9 cellular contexts compared by ENCODE assay signal in the genomic region with DNA sequence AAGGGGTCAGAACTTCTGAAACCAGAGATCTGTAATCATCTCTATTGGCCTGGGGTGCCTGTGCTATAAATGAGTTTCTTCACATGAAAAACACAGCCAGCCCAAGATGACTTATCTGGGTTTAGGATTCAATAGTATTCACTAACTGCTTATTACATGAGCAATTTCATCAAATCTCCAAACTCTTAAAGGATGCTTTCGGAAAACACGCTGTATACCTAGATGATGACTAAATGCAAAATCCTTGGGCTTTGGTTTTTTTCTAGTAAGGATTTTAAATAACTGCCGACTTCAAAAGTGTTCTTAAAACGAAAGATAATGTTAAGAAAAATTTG. TPM values are rescaled to one million over a fixed set of nuclear protein-coding genes. Genes with fewer than 3 reads are reported as not detected.
DNase-seq lines count a peak whose midpoint lies in the region; ATAC-seq, FAIRE-seq and TF ChIP-seq lines count a peak whose summit lies in the region.
"Had no signal": no experiment of that assay in that cellular context is flagged by ENCODE, and none has a peak within 500 bp of the region (broad histone marks: within the 10 kb centered on the region; RNA-seq: fewer than 3 reads in every experiment).

No MANE protein-coding gene starts in this region.

- H3K27me3 ChIP-seq in adrenal gland (no peaks in the 10 kb centered on the region), HepG2 (ENCODE audit: control insufficient read depth in 1 of 2, insufficient read depth in 2 of 2, low read length in 2 of 2) (no peaks in the 10 kb centered on the region), tibial artery (no peaks in the 10 kb centered on the region)

- no peak for TF ChIP-seq EP300 in HepG2 (IDR thresholded peaks at IDR 0.05; ENCODE audit: low read depth in 2 of 2, low read length in 2 of 2)
- no peak for TF ChIP-seq EP300 in HepG2 (CRISPR knock-in tag; IDR thresholded peaks at IDR 0.05; ENCODE audit: borderline replicate concordance)

- intact Hi-C loops in adrenal gland (cut with DNase I) (no loop called here), HepG2 (cut with micrococcal nuclease; ENCODE audit: unreplicated experiment) (no loop called here), tibial artery (cut with DNase I; ENCODE audit: low total_unique reads) (loop anchor here (5.0 kb wide), 1 partner anchor 34 kb away; the partner anchor contains the start of genes LSM3 and XPC)

- WGBS in adrenal gland, 4 donors: 49 to 67% (median 57%) methylated on average over 4 of the region's 4 CpGs
- WGBS in HepG2 (ENCODE audit: low lambda C conversion rate): 96% methylated on average over 4 of the region's 4 CpGs

- H4K20me1 ChIP-seq in HepG2 (ENCODE audit: insufficient read depth, low read length): no peaks in the 10 kb centered on the region; the same call in 1 of the 2 replicates

- peak overlapping the region in 4 of 5 donors; percentile 32 to 91 (median 70) for H3K27ac ChIP-seq in adrenal gland
- H3K27ac ChIP-seq in HepG2 (ENCODE audit: extremely low read length, insufficient read depth, low read length): peak overlapping the region; percentile 96
- H3K27ac ChIP-seq in tibial artery: peak overlapping the region; percentile 87 to 88

- peaks cover 30 to 42% of the 10 kb centered on the region in 2 donors for H3K4me1 ChIP-seq in adrenal gland (replicated peaks in 1 of 2)
- peaks cover 20% of the 10 kb centered on the region for H3K4me1 ChIP-seq in HepG2 (ENCODE audit: insufficient read depth, low read length)
- peaks cover 0 to 90% (median 71%) of the 10 kb centered on the region in 4 donors for H3K4me1 ChIP-seq in tibial artery

- H3K9ac ChIP-seq in HepG2 (ENCODE audit: insufficient read depth, low read depth, low read length): no peak overlapping the region

- no TSS peak for BruUV-seq in HepG2 (replicated peaks; lab: Mats Ljungman, UMichigan)

- H3K9me3 ChIP-seq in adrenal gland (replicated peaks in 1 of 3): no peaks in the 10 kb centered on the region
- no peaks in the 10 kb centered on the region for H3K9me3 ChIP-seq in HepG2 (ENCODE audit: low read length)
- no peaks in the 10 kb centered on the region for H3K9me3 ChIP-seq in tibial artery

- no peak overlapping the region for H3K4me3 ChIP-seq in adrenal gland
- no peak overlapping the region for H3K4me3 ChIP-seq in HepG2 (replicated peaks in 1 of 3; ENCODE audit: insufficient read depth in 1 of 3, low read depth in 2 of 3, low read length in 3 of 3)
- H3K4me3 ChIP-seq in tibial artery: no peak overlapping the region

- ATAC-seq in activated T-cell treated with anti-CD3 and anti-CD28 coated beads, Interleukin-2, amount 50 U/mL, for 72 hours (replicated peaks in 1 of 2): peak in 1 of 2 donors; percentile 1
- no peak for ATAC-seq in HepG2

- peaks cover 6 to 11% of the 10 kb centered on the region in 2 donors for H3K36me3 Mint-ChIP-seq in activated T-cell treated with anti-CD3 and anti-CD28 coated beads, Interleukin-2, amount 50 U/mL, for 72 hours (ENCODE audit: insufficient read depth in 2 of 2)

- DNase-seq in activated T-cell treated with anti-CD3 and anti-CD28 coated beads, Interleukin-2, amount 50 U/mL, for 72 hours: no peak
- DNase-seq in activated T-cell treated with anti-CD3 and anti-CD28 coated beads for 4 hours: no peak
- DNase-seq in adrenal gland: peak in 1 of 7 donors; percentile 14
- no peak for DNase-seq in HepG2 (ENCODE audit: low spot score)
- DNase-seq in tibial artery: no peak
- DNase-seq in SW 1271 (lab: John Stamatoyannopoulos, UW): no peak
- DNase-seq in DMS79 treated with DMSO at 0.1 percent for 48 hours (lab: John Stamatoyannopoulos, UW): no peak
- DNase-seq in GM19238 (ENCODE audit: insufficient read length, low spot score): no peak
- DNase-seq: NK-92 treated with Interleukin-12 subunit alpha and Interleukin-12 subunit beta, amount 100 ng/mL, for 24 hours had no signal

- H3K9me3 Mint-ChIP-seq in activated T-cell treated with anti-CD3 and anti-CD28 coated beads, Interleukin-2, amount 50 U/mL, for 72 hours: no peaks in the 10 kb centered on the region

- POLR2A ChIA-PET in HepG2 (lab: Yijun Ruan, JAX): interaction anchor here (1.0 to 4.4 kb wide), 2 partner anchors 18 to 35 kb away, joined by 3 to 21 read pairs; partner anchors contain the start of genes LSM3 and XPC

- CTCF ChIA-PET in HepG2 (lab: Yijun Ruan, JAX; ENCODE audit: low intra/inter-chr PET ratio, low total read pairs): no interaction called here

- no peak for TF ChIP-seq POLR2A in adrenal gland (IDR thresholded peaks at IDR 0.05)
- TF ChIP-seq POLR2A in HepG2 (IDR thresholded peaks at IDR 0.05; ENCODE audit: insufficient read depth in 1 of 2, low read depth in 2 of 2, low read length in 2 of 2): no peak

- H3K27me3 Mint-ChIP-seq in activated T-cell treated with anti-CD3 and anti-CD28 coated beads, Interleukin-2, amount 50 U/mL, for 72 hours (ENCODE audit: low read depth): no peaks in the 10 kb centered on the region

- no peaks in the 10 kb centered on the region for H3K79me2 ChIP-seq in HepG2 (ENCODE audit: insufficient read depth, low read length)

- peak overlapping the region; percentile 94 for H3K27ac Mint-ChIP-seq in activated T-cell treated with anti-CD3 and anti-CD28 coated beads, Interleukin-2, amount 50 U/mL, for 72 hours

- no peak for FAIRE-seq in HepG2 (lab: Jason Lieb, UNC)

- H3K4me2 ChIP-seq in HepG2 (ENCODE audit: low read depth, low read length): no peak overlapping the region

- peaks cover 57% of the 10 kb centered on the region for H3K4me1 Mint-ChIP-seq in activated T-cell treated with anti-CD3 and anti-CD28 coated beads, Interleukin-2, amount 50 U/mL, for 72 hours (ENCODE audit: low read depth)

- TF ChIP-seq CTCF in adrenal gland (IDR thresholded peaks at IDR 0.05) (no peak), HepG2 (CRISPR knock-in tag; IDR thresholded peaks at IDR 0.05) (no peak), tibial artery (IDR thresholded peaks at IDR 0.05) (no peak)

- TF ChIP-seq RAD21 in HepG2 (CRISPR knock-in tag; IDR thresholded peaks at IDR 0.05): no peak

- H3K36me3 ChIP-seq in adrenal gland (replicated peaks in 1 of 2) (peaks cover 0 to 66% of the 10 kb centered on the region in 2 donors), HepG2 (replicated peaks in 1 of 2; ENCODE audit: control insufficient read depth in 1 of 2, insufficient read depth in 2 of 2, low read length in 2 of 2) (peaks cover 17 to 53% of the 10 kb centered on the region in 2 experiments; a peak in 4 of 5 replicates), tibial artery (peaks cover 38 to 70% (median 61%) of the 10 kb centered on the region in 3 donors)

- in situ Hi-C loops in HepG2 (cut with HindIII; ENCODE audit: extremely low pct_ligation_motif_present, low pct_unique_long_range_greater_than_20kb): no loop called here

- H2AFZ ChIP-seq in HepG2 (ENCODE audit: low read length): no peak overlapping the region

- H3K4me3 Mint-ChIP-seq in activated T-cell treated with anti-CD3 and anti-CD28 coated beads, Interleukin-2, amount 50 U/mL, for 72 hours: peak overlapping the region; percentile 33 to 62

RNA-seq across cellular contexts. Expression of gene TMEM43, which starts 18.4 kb away (rescaled TPM):
- total RNA-seq in activated T-cell treated with anti-CD3 and anti-CD28 coated beads, Interleukin-2, amount 50 U/mL, for 72 hours: 10 to 100 TPM; 38.4 to 39.9 TPM
- 10 to 100 TPM; 52.4 to 79.1 (median 59.1) TPM for total RNA-seq in adrenal gland
- polyA plus RNA-seq in adrenal gland: 10 to 100 TPM; 40.0 to 50.4 (median 41.5) TPM
- 25.9 and 50.5 TPM in 2 replicates for total RNA-seq in HepG2 (2016; rRNA removed; fragmentation: Illumina TruSeq; extraction: Trizol)
- total RNA-seq in HepG2 (2016; cell fraction: cytosol; rRNA removed; fragmentation: Illumina TruSeq; extraction: Trizol; ENCODE audit: low read depth): 3.9 and 4.2 TPM in 2 replicates
- 26.3 and 51.3 TPM in 2 replicates for total RNA-seq in HepG2 (2016; cell fraction: insoluble cytoplasmic fraction; rRNA removed; fragmentation: Illumina TruSeq; extraction: Trizol)
- total RNA-seq in HepG2 (2016; cell fraction: membrane; rRNA removed; fragmentation: Illumina TruSeq; extraction: Trizol): 14.0 TPM in 2 replicates
- 52.0 and 59.4 TPM in 2 replicates for total RNA-seq in HepG2 (2016; cell fraction: nucleus; rRNA removed; fragmentation: Illumina TruSeq; extraction: Trizol)
- polyA plus RNA-seq in HepG2 (2011; rRNA removed): 48.9 and 57.4 TPM in 2 replicates
- 50.3 and 50.5 TPM in 2 replicates for polyA plus RNA-seq in HepG2 (2011; cell fraction: cytosol; rRNA removed)
- polyA plus RNA-seq in HepG2 (2011; cell fraction: nucleus; rRNA removed): 72.5 and 76.8 TPM in 2 replicates
- 33.1 and 37.6 TPM in 2 replicates for polyA plus RNA-seq in HepG2 (2012)
- polyA plus RNA-seq in HepG2 (2016; cell fraction: cytosol; fragmentation: Illumina TruSeq; extraction: Trizol; ENCODE audit: low read depth): 3.5 and 3.6 TPM in 2 replicates
- 24.2 and 24.5 TPM in 2 replicates for polyA plus RNA-seq in HepG2 (2016; cell fraction: insoluble cytoplasmic fraction; fragmentation: Illumina TruSeq; extraction: Trizol; ENCODE audit: low read depth)
- polyA plus RNA-seq in HepG2 (2016; cell fraction: membrane; fragmentation: Illumina TruSeq; extraction: Trizol; ENCODE audit: low read depth): 8.3 and 8.4 TPM in 2 replicates
- polyA plus RNA-seq in HepG2 (2016; cell fraction: nucleus; fragmentation: Illumina TruSeq; extraction: Trizol; ENCODE audit: insufficient read depth, low read depth): 80.8 and 88.2 TPM in 2 replicates
- polyA minus RNA-seq in HepG2 (2011; rRNA and poly(A)+ RNA removed; ENCODE audit: low replicate concordance): 77.4 and 114 TPM in 2 replicates
- polyA minus RNA-seq in HepG2 (2011; cell fraction: cytosol; rRNA and poly(A)+ RNA removed): 30.1 and 30.2 TPM in 2 replicates
- 31.3 and 32.3 TPM in 2 replicates for polyA minus RNA-seq in HepG2 (2011; cell fraction: nucleus; rRNA and poly(A)+ RNA removed)

RNA-seq across cellular contexts. Expression of gene CHCHD4, which starts 18.6 kb away (rescaled TPM):
- total RNA-seq in activated T-cell treated with anti-CD3 and anti-CD28 coated beads, Interleukin-2, amount 50 U/mL, for 72 hours: 10 to 100 TPM; 14.7 to 15.6 TPM
- total RNA-seq in adrenal gland: 10 to 100 TPM; 10.2 to 25.2 (median 17.6) TPM
- polyA plus RNA-seq in adrenal gland: 10 to 100 TPM; 10.1 to 39.0 (median 11.7) TPM
- 24.1 and 32.0 TPM in 2 replicates for total RNA-seq in HepG2 (2016; rRNA removed; fragmentation: Illumina TruSeq; extraction: Trizol)
- total RNA-seq in HepG2 (2016; cell fraction: cytosol; rRNA removed; fragmentation: Illumina TruSeq; extraction: Trizol; ENCODE audit: low read depth): 11.2 and 11.5 TPM in 2 replicates
- 26.4 and 35.5 TPM in 2 replicates for total RNA-seq in HepG2 (2016; cell fraction: insoluble cytoplasmic fraction; rRNA removed; fragmentation: Illumina TruSeq; extraction: Trizol)
- total RNA-seq in HepG2 (2016; cell fraction: membrane; rRNA removed; fragmentation: Illumina TruSeq; extraction: Trizol): 22.7 TPM in 2 replicates
- total RNA-seq in HepG2 (2016; cell fraction: nucleus; rRNA removed; fragmentation: Illumina TruSeq; extraction: Trizol): 7.9 and 10.8 TPM in 2 replicates
- polyA plus RNA-seq in HepG2 (2011; rRNA removed): 13.3 and 15.8 TPM in 2 replicates
- 12.6 and 17.4 TPM in 2 replicates for polyA plus RNA-seq in HepG2 (2011; cell fraction: cytosol; rRNA removed)
- 4.0 and 4.7 TPM in 2 replicates for polyA plus RNA-seq in HepG2 (2011; cell fraction: nucleus; rRNA removed)
- polyA plus RNA-seq in HepG2 (2012): 17.8 and 18.8 TPM in 2 replicates
- polyA plus RNA-seq in HepG2 (2016; cell fraction: cytosol; fragmentation: Illumina TruSeq; extraction: Trizol; ENCODE audit: low read depth): 9.9 and 12.4 TPM in 2 replicates
- 30.7 and 33.5 TPM in 2 replicates for polyA plus RNA-seq in HepG2 (2016; cell fraction: insoluble cytoplasmic fraction; fragmentation: Illumina TruSeq; extraction: Trizol; ENCODE audit: low read depth)
- 19.0 and 19.4 TPM in 2 replicates for polyA plus RNA-seq in HepG2 (2016; cell fraction: membrane; fragmentation: Illumina TruSeq; extraction: Trizol; ENCODE audit: low read depth)
- polyA plus RNA-seq in HepG2 (2016; cell fraction: nucleus; fragmentation: Illumina TruSeq; extraction: Trizol; ENCODE audit: insufficient read depth, low read depth): 14.4 and 14.5 TPM in 2 replicates
- polyA minus RNA-seq in HepG2 (2011; rRNA and poly(A)+ RNA removed; ENCODE audit: low replicate concordance): 7.0 and 13.0 TPM in 2 replicates
- polyA minus RNA-seq in HepG2 (2011; cell fraction: cytosol; rRNA and poly(A)+ RNA removed): 7.3 and 8.8 TPM in 2 replicates
- 3.0 and 5.8 TPM in 2 replicates for polyA minus RNA-seq in HepG2 (2011; cell fraction: nucleus; rRNA and poly(A)+ RNA removed)

RNA-seq across cellular contexts. Expression of gene XPC, which starts 35.2 kb away (rescaled TPM):
- total RNA-seq in activated T-cell treated with anti-CD3 and anti-CD28 coated beads, Interleukin-2, amount 50 U/mL, for 72 hours: 10 to 100 TPM; 48.4 to 61.0 TPM
- 10 to 100 TPM; 15.6 to 66.5 (median 34.7) TPM for total RNA-seq in adrenal gland
- polyA plus RNA-seq in adrenal gland: 10 to 100 TPM; 20.4 to 30.7 (median 21.2) TPM
- total RNA-seq in HepG2 (2016; rRNA removed; fragmentation: Illumina TruSeq; extraction: Trizol): 19.2 and 24.1 TPM in 2 replicates
- total RNA-seq in HepG2 (2016; cell fraction: cytosol; rRNA removed; fragmentation: Illumina TruSeq; extraction: Trizol; ENCODE audit: low read depth): 3.7 and 5.6 TPM in 2 replicates
- 17.3 and 22.5 TPM in 2 replicates for total RNA-seq in HepG2 (2016; cell fraction: insoluble cytoplasmic fraction; rRNA removed; fragmentation: Illumina TruSeq; extraction: Trizol)
- 5.4 and 7.1 TPM in 2 replicates for total RNA-seq in HepG2 (2016; cell fraction: membrane; rRNA removed; fragmentation: Illumina TruSeq; extraction: Trizol)
- total RNA-seq in HepG2 (2016; cell fraction: nucleus; rRNA removed; fragmentation: Illumina TruSeq; extraction: Trizol): 29.8 and 32.0 TPM in 2 replicates
- polyA plus RNA-seq in HepG2 (2011; rRNA removed): 9.4 and 13.5 TPM in 2 replicates
- 5.6 and 7.4 TPM in 2 replicates for polyA plus RNA-seq in HepG2 (2011; cell fraction: cytosol; rRNA removed)
- polyA plus RNA-seq in HepG2 (2011; cell fraction: nucleus; rRNA removed): 40.8 and 46.3 TPM in 2 replicates
- 20.6 and 22.0 TPM in 2 replicates for polyA plus RNA-seq in HepG2 (2012)
- polyA plus RNA-seq in HepG2 (2016; cell fraction: cytosol; fragmentation: Illumina TruSeq; extraction: Trizol; ENCODE audit: low read depth): 0.59 and 0.94 TPM in 2 replicates
- 13.8 and 16.6 TPM in 2 replicates for polyA plus RNA-seq in HepG2 (2016; cell fraction: insoluble cytoplasmic fraction; fragmentation: Illumina TruSeq; extraction: Trizol; ENCODE audit: low read depth)
- polyA plus RNA-seq in HepG2 (2016; cell fraction: membrane; fragmentation: Illumina TruSeq; extraction: Trizol; ENCODE audit: low read depth): 1.5 and 1.9 TPM in 2 replicates
- 38.7 and 40.3 TPM in 2 replicates for polyA plus RNA-seq in HepG2 (2016; cell fraction: nucleus; fragmentation: Illumina TruSeq; extraction: Trizol; ENCODE audit: insufficient read depth, low read depth)
- polyA minus RNA-seq in HepG2 (2011; rRNA and poly(A)+ RNA removed; ENCODE audit: low replicate concordance): 12.4 and 15.1 TPM in 2 replicates
- polyA minus RNA-seq in HepG2 (2011; cell fraction: cytosol; rRNA and poly(A)+ RNA removed): 7.6 and 8.9 TPM in 2 replicates
- polyA minus RNA-seq in HepG2 (2011; cell fraction: nucleus; rRNA and poly(A)+ RNA removed): 38.9 and 54.2 TPM in 2 replicates

RNA-seq across cellular contexts. Expression of gene LSM3, which starts 35.4 kb away (rescaled TPM):
- 10 to 100 TPM; 12.4 to 14.3 TPM for total RNA-seq in activated T-cell treated with anti-CD3 and anti-CD28 coated beads, Interleukin-2, amount 50 U/mL, for 72 hours
- 10 to 100 TPM in 3 of 8 donors, 1 to 10 TPM in 5; 5.8 to 13.8 (median 9.5) TPM for total RNA-seq in adrenal gland
- polyA plus RNA-seq in adrenal gland: 10 to 100 TPM in 1 of 3 donors, 1 to 10 TPM in 2; 4.1 to 25.8 (median 6.1) TPM
- 19.4 and 28.7 TPM in 2 replicates for total RNA-seq in HepG2 (2016; rRNA removed; fragmentation: Illumina TruSeq; extraction: Trizol)
- total RNA-seq in HepG2 (2016; cell fraction: cytosol; rRNA removed; fragmentation: Illumina TruSeq; extraction: Trizol; ENCODE audit: low read depth): 9.0 and 9.3 TPM in 2 replicates
- total RNA-seq in HepG2 (2016; cell fraction: insoluble cytoplasmic fraction; rRNA removed; fragmentation: Illumina TruSeq; extraction: Trizol): 20.1 and 30.7 TPM in 2 replicates
- total RNA-seq in HepG2 (2016; cell fraction: membrane; rRNA removed; fragmentation: Illumina TruSeq; extraction: Trizol): 15.0 and 16.0 TPM in 2 replicates
- 8.0 and 8.6 TPM in 2 replicates for total RNA-seq in HepG2 (2016; cell fraction: nucleus; rRNA removed; fragmentation: Illumina TruSeq; extraction: Trizol)
- polyA plus RNA-seq in HepG2 (2011; rRNA removed): 2.8 and 5.1 TPM in 2 replicates
- 1.7 and 2.5 TPM in 2 replicates for polyA plus RNA-seq in HepG2 (2011; cell fraction: cytosol; rRNA removed)
- polyA plus RNA-seq in HepG2 (2011; cell fraction: nucleus; rRNA removed): 1.0 and 1.2 TPM in 2 replicates
- polyA plus RNA-seq in HepG2 (2012): 6.7 and 14.3 TPM in 2 replicates
- polyA plus RNA-seq in HepG2 (2016; cell fraction: cytosol; fragmentation: Illumina TruSeq; extraction: Trizol; ENCODE audit: low read depth): 11.3 and 14.2 TPM in 2 replicates
- polyA plus RNA-seq in HepG2 (2016; cell fraction: insoluble cytoplasmic fraction; fragmentation: Illumina TruSeq; extraction: Trizol; ENCODE audit: low read depth): 33.0 and 38.8 TPM in 2 replicates
- polyA plus RNA-seq in HepG2 (2016; cell fraction: membrane; fragmentation: Illumina TruSeq; extraction: Trizol; ENCODE audit: low read depth): 15.2 and 17.8 TPM in 2 replicates
- 12.2 and 14.0 TPM in 2 replicates for polyA plus RNA-seq in HepG2 (2016; cell fraction: nucleus; fragmentation: Illumina TruSeq; extraction: Trizol; ENCODE audit: insufficient read depth, low read depth)
- 1.8 and 3.7 TPM in 2 replicates for polyA minus RNA-seq in HepG2 (2011; rRNA and poly(A)+ RNA removed; ENCODE audit: low replicate concordance)
- polyA minus RNA-seq in HepG2 (2011; cell fraction: cytosol; rRNA and poly(A)+ RNA removed): 1.1 and 1.2 TPM in 2 replicates
- polyA minus RNA-seq in HepG2 (2011; cell fraction: nucleus; rRNA and poly(A)+ RNA removed): 6.7 and 7.2 TPM in 2 replicates
